1 cellular context compared by ENCODE assay signal in genomic region chr1:210252621-210253041, GRCh38.
A peak's percentile ranks its signal among the peaks of the same experiment; 100 is the strongest.
TF ChIP-seq lines count a peak whose summit lies in the region.

No MANE protein-coding gene starts in this region.

TF ChIP-seq in H1, 55 proteins besides CTCF, POLR2A, EP300 and RAD21:
- TF ChIP-seq TAF7 (optimal IDR thresholded peaks at IDR 0.05; ENCODE audit: borderline replicate concordance, low read depth, low read length) (no peak), RFX5 (IDR thresholded peaks at IDR 0.05; ENCODE audit: borderline replicate concordance, low read depth, low read length) (no peak), SIRT6 (IDR thresholded peaks at IDR 0.05; ENCODE audit: low read length) (no peak), HDAC2 (IDR thresholded peaks at IDR 0.05; ENCODE audit: borderline replicate concordance in 1 of 2, low read depth in 2 of 2, low read length in 2 of 2) (no peak), ATF2 (IDR thresholded peaks at IDR 0.05; ENCODE audit: low read length) (no peak), BACH1 (IDR thresholded peaks at IDR 0.05; ENCODE audit: low read length) (no peak), ASH2L (IDR thresholded peaks at IDR 0.05; ENCODE audit: low read length) (no peak), SP1 (IDR thresholded peaks at IDR 0.05; ENCODE audit: low read depth, low read length) (no peak), CHD2 (IDR thresholded peaks at IDR 0.05; ENCODE audit: low read length) (no peak), SRF (IDR thresholded peaks at IDR 0.05; ENCODE audit: low read depth, low read length) (no peak; the same call in 1 of the 2 replicates), CREB1 (IDR thresholded peaks at IDR 0.05) (peak; percentile 79), SP2 (IDR thresholded peaks at IDR 0.05; ENCODE audit: low read length) (no peak), BCL11A (IDR thresholded peaks at IDR 0.05; ENCODE audit: low read depth in 2 of 2, low read length in 2 of 2) (no peak), POU5F1 (IDR thresholded peaks at IDR 0.05; ENCODE audit: low read depth, low read length) (no peak), CEBPB (IDR thresholded peaks at IDR 0.05; ENCODE audit: low read depth, low read length) (no peak), CBX5 (IDR thresholded peaks at IDR 0.05; ENCODE audit: low read depth, low read length) (no peak), RXRA (IDR thresholded peaks at IDR 0.05; ENCODE audit: insufficient read depth, low read depth, low read length) (no peak), EZH2 (IDR thresholded peaks at IDR 0.05; ENCODE audit: low read depth, low read length, severe bottlenecking) (no peak), RBBP5 (IDR thresholded peaks at IDR 0.05; ENCODE audit: borderline replicate concordance, low read depth, low read length) (0 out of 2 replicates have a peak, but pooled peaks have one; percentile 34), KDM5A (IDR thresholded peaks at IDR 0.05; ENCODE audit: low read length) (no peak), HDAC6 (IDR thresholded peaks at IDR 0.05; ENCODE audit: low read depth, low read length) (no peak), JUND (IDR thresholded peaks at IDR 0.05; ENCODE audit: low read length) (no peak), NANOG (IDR thresholded peaks at IDR 0.05; ENCODE audit: insufficient read depth, low read depth, low read length, poor library complexity, severe bottlenecking) (no peak), MAFK (IDR thresholded peaks at IDR 0.05; ENCODE audit: low read depth, low read length) (no peak), RNF2 (IDR thresholded peaks at IDR 0.05; ENCODE audit: borderline replicate concordance, low read depth, low read length, missing control alignments, poor library complexity, severe bottlenecking) (no peak), KDM1A (IDR thresholded peaks at IDR 0.05; ENCODE audit: borderline replicate concordance, low read length) (no peak), FOSL1 (IDR thresholded peaks at IDR 0.05; ENCODE audit: insufficient read depth, low read depth, low read length) (no peak), TBP (IDR thresholded peaks at IDR 0.05; ENCODE audit: low read depth, low read length) (no peak), POLR2AphosphoS5 (IDR thresholded peaks at IDR 0.05; ENCODE audit: low read depth, low read length) (no peak), EGR1 (IDR thresholded peaks at IDR 0.05; ENCODE audit: borderline replicate concordance, low read depth, low read length) (no peak), YY1 (IDR thresholded peaks at IDR 0.05; ENCODE audit: low read depth, low read length) (no peak; the same call in 1 of the 2 replicates), SIX5 (IDR thresholded peaks at IDR 0.05; ENCODE audit: low read depth, low read length) (no peak), GABPA (IDR thresholded peaks at IDR 0.05; ENCODE audit: borderline replicate concordance, insufficient read depth, low read length) (no peak), SAP30 (IDR thresholded peaks at IDR 0.05; ENCODE audit: insufficient read depth, insufficient replicate concordance, low read length) (no peak), SIN3A (conservative IDR thresholded peaks at IDR 0.05 in 1 of 2, IDR thresholded peaks at IDR 0.05 in 1 of 2; ENCODE audit: low read depth in 1 of 2, low read length in 2 of 2) (peak; percentile 67 to 88; a peak in 2 of 4 replicates), TEAD4 (IDR thresholded peaks at IDR 0.05; ENCODE audit: low read depth, low read length) (no peak), CTBP2 (IDR thresholded peaks at IDR 0.05; ENCODE audit: borderline replicate concordance, insufficient read depth, insufficient read length, low read length) (no peak), SUZ12 (IDR thresholded peaks at IDR 0.05; ENCODE audit: low read length) (no peak), KDM4A (IDR thresholded peaks at IDR 0.05; ENCODE audit: low read depth, low read length, severe bottlenecking) (peak; percentile 19), JUN (IDR thresholded peaks at IDR 0.05; ENCODE audit: low read depth, low read length) (no peak)
- TF ChIP-seq, protein P1, sequence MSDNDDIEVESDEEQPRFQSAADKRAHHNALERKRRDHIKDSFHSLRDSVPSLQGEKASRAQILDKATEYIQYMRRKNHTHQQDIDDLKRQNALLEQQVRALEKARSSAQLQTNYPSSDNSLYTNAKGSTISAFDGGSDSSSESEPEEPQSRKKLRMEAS (IDR thresholded peaks at IDR 0.05) = peak; percentile 20; the same call in 1 of the 2 replicates
- TF ChIP-seq, protein P2, sequence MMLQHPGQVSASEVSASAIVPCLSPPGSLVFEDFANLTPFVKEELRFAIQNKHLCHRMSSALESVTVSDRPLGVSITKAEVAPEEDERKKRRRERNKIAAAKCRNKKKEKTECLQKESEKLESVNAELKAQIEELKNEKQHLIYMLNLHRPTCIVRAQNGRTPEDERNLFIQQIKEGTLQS (IDR thresholded peaks at IDR 0.05; ENCODE audit: insufficient read depth, low read depth, low read length) = no peak
- TF ChIP-seq, protein P3, sequence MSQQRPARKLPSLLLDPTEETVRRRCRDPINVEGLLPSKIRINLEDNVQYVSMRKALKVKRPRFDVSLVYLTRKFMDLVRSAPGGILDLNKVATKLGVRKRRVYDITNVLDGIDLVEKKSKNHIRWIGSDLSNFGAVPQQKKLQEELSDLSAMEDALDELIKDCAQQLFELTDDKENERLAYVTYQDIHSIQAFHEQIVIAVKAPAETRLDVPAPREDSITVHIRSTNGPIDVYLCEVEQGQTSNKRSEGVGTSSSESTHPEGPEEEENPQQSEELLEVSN (IDR thresholded peaks at IDR 0.05) = peak; percentile 28; the same call in 1 of the 2 replicates
- TF ChIP-seq, protein P4, sequence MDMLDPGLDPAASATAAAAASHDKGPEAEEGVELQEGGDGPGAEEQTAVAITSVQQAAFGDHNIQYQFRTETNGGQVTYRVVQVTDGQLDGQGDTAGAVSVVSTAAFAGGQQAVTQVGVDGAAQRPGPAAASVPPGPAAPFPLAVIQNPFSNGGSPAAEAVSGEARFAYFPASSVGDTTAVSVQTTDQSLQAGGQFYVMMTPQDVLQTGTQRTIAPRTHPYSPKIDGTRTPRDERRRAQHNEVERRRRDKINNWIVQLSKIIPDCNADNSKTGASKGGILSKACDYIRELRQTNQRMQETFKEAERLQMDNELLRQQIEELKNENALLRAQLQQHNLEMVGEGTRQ (IDR thresholded peaks at IDR 0.05; ENCODE audit: low read length) = no peak
